1 cellular context compared by ENCODE assay signal in the genomic region with DNA sequence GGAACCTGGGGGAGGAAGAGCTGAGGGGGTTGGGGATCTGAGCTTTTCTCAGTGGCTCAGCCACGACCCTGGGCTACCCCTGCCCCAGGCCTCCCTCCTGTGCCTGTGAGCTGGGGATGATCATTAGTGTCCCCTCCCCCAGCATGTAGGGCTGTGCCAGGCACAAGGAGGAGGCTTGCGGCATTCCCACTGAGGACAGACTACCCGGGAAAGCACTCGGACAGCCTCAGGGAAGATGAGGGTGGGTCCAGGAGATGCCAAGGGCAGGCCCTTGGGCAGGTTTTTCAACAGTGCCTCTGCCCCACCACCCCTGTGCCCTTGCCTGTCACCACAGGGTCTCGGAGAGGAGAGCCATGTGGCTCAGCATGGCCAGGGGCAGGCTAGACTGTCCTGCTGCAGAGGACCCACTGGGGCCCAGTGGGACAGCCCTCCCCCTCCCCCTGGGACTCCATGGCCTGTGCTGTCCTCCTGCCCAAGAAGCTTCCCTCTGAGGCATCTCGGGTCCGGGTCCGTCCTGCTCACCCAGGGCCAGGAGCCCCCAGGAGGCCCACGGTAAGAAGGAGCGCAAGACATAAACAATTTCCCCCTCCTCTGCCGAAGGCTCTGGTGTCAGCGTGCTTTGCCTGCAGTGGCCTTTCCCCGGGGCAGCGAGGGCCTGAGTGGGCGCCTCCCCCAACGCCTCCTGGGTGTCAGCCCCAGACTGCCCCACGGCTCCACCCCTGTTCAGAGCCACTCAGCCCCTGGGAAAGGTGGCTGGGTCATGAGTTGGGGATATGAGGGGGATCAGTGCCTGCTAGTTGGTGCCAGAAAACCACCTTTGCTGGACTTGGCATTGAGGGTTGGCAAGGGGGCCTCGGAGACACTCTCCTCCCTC.
TF ChIP-seq lines count a peak whose summit lies in the region.

No MANE protein-coding gene starts in this region.

TF ChIP-seq in WTC11, 78 proteins besides CTCF, POLR2A, EP300 and RAD21 (continued from another document):
- TF ChIP-seq, protein P1, sequence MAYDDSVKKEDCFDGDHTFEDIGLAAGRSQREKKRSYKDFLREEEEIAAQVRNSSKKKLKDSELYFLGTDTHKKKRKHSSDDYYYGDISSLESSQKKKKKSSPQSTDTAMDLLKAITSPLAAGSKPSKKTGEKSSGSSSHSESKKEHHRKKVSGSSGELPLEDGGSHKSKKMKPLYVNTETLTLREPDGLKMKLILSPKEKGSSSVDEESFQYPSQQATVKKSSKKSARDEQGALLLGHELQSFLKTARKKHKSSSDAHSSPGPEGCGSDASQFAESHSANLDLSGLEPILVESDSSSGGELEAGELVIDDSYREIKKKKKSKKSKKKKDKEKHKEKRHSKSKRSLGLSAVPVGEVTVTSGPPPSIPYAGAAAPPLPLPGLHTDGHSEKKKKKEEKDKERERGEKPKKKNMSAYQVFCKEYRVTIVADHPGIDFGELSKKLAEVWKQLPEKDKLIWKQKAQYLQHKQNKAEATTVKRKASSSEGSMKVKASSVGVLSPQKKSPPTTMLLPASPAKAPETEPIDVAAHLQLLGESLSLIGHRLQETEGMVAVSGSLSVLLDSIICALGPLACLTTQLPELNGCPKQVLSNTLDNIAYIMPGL (CRISPR knock-in tag; IDR thresholded peaks at IDR 0.05), result no peak
- TF ChIP-seq KAT7 (CRISPR knock-in tag; IDR thresholded peaks at IDR 0.05; ENCODE audit: borderline replicate concordance) (no peak), ZNF219 (CRISPR knock-in tag; IDR thresholded peaks at IDR 0.05; ENCODE audit: borderline replicate concordance) (no peak), NR3C1 (CRISPR knock-in tag; conservative IDR thresholded peaks at IDR 0.05; ENCODE audit: low read depth) (no peak), ZNF416 (CRISPR knock-in tag; IDR thresholded peaks at IDR 0.05) (no peak), CREB1 (CRISPR knock-in tag; IDR thresholded peaks at IDR 0.05) (no peak), TP53 (CRISPR knock-in tag; IDR thresholded peaks at IDR 0.05) (no peak), MXD4 (CRISPR knock-in tag; IDR thresholded peaks at IDR 0.05; ENCODE audit: borderline replicate concordance) (no peak), NFYB (CRISPR knock-in tag; conservative IDR thresholded peaks at IDR 0.05; ENCODE audit: low read depth) (no peak), JAZF1 (CRISPR knock-in tag; IDR thresholded peaks at IDR 0.05) (no peak)
- TF ChIP-seq, protein P2, sequence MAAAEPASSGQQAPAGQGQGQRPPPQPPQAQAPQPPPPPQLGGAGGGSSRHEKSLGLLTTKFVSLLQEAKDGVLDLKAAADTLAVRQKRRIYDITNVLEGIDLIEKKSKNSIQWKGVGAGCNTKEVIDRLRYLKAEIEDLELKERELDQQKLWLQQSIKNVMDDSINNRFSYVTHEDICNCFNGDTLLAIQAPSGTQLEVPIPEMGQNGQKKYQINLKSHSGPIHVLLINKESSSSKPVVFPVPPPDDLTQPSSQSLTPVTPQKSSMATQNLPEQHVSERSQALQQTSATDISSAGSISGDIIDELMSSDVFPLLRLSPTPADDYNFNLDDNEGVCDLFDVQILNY (CRISPR knock-in tag; IDR thresholded peaks at IDR 0.05), result no peak
- TF ChIP-seq, protein P3, sequence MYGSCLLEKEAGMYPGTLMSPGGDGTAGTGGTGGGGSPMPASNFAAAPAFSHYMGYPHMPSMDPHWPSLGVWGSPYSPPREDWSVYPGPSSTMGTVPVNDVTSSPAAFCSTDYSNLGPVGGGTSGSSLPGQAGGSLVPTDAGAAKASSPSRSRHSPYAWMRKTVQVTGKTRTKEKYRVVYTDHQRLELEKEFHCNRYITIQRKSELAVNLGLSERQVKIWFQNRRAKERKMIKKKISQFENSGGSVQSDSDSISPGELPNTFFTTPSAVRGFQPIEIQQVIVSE (CRISPR knock-in tag; IDR thresholded peaks at IDR 0.05; ENCODE audit: borderline replicate concordance), result no peak
- TF ChIP-seq, protein P4, sequence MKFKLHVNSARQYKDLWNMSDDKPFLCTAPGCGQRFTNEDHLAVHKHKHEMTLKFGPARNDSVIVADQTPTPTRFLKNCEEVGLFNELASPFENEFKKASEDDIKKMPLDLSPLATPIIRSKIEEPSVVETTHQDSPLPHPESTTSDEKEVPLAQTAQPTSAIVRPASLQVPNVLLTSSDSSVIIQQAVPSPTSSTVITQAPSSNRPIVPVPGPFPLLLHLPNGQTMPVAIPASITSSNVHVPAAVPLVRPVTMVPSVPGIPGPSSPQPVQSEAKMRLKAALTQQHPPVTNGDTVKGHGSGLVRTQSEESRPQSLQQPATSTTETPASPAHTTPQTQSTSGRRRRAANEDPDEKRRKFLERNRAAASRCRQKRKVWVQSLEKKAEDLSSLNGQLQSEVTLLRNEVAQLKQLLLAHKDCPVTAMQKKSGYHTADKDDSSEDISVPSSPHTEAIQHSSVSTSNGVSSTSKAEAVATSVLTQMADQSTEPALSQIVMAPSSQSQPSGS (CRISPR knock-in tag; IDR thresholded peaks at IDR 0.05; ENCODE audit: borderline replicate concordance, low read depth), result no peak
- TF ChIP-seq, protein P5, sequence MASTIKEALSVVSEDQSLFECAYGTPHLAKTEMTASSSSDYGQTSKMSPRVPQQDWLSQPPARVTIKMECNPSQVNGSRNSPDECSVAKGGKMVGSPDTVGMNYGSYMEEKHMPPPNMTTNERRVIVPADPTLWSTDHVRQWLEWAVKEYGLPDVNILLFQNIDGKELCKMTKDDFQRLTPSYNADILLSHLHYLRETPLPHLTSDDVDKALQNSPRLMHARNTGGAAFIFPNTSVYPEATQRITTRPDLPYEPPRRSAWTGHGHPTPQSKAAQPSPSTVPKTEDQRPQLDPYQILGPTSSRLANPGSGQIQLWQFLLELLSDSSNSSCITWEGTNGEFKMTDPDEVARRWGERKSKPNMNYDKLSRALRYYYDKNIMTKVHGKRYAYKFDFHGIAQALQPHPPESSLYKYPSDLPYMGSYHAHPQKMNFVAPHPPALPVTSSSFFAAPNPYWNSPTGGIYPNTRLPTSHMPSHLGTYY (CRISPR knock-in tag; IDR thresholded peaks at IDR 0.05), result no peak
- TF ChIP-seq, protein P6, sequence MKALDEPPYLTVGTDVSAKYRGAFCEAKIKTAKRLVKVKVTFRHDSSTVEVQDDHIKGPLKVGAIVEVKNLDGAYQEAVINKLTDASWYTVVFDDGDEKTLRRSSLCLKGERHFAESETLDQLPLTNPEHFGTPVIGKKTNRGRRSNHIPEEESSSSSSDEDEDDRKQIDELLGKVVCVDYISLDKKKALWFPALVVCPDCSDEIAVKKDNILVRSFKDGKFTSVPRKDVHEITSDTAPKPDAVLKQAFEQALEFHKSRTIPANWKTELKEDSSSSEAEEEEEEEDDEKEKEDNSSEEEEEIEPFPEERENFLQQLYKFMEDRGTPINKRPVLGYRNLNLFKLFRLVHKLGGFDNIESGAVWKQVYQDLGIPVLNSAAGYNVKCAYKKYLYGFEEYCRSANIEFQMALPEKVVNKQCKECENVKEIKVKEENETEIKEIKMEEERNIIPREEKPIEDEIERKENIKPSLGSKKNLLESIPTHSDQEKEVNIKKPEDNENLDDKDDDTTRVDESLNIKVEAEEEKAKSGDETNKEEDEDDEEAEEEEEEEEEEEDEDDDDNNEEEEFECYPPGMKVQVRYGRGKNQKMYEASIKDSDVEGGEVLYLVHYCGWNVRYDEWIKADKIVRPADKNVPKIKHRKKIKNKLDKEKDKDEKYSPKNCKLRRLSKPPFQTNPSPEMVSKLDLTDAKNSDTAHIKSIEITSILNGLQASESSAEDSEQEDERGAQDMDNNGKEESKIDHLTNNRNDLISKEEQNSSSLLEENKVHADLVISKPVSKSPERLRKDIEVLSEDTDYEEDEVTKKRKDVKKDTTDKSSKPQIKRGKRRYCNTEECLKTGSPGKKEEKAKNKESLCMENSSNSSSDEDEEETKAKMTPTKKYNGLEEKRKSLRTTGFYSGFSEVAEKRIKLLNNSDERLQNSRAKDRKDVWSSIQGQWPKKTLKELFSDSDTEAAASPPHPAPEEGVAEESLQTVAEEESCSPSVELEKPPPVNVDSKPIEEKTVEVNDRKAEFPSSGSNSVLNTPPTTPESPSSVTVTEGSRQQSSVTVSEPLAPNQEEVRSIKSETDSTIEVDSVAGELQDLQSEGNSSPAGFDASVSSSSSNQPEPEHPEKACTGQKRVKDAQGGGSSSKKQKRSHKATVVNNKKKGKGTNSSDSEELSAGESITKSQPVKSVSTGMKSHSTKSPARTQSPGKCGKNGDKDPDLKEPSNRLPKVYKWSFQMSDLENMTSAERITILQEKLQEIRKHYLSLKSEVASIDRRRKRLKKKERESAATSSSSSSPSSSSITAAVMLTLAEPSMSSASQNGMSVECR (CRISPR knock-in tag; IDR thresholded peaks at IDR 0.05; ENCODE audit: borderline replicate concordance), result no peak
